In the genomic region with DNA sequence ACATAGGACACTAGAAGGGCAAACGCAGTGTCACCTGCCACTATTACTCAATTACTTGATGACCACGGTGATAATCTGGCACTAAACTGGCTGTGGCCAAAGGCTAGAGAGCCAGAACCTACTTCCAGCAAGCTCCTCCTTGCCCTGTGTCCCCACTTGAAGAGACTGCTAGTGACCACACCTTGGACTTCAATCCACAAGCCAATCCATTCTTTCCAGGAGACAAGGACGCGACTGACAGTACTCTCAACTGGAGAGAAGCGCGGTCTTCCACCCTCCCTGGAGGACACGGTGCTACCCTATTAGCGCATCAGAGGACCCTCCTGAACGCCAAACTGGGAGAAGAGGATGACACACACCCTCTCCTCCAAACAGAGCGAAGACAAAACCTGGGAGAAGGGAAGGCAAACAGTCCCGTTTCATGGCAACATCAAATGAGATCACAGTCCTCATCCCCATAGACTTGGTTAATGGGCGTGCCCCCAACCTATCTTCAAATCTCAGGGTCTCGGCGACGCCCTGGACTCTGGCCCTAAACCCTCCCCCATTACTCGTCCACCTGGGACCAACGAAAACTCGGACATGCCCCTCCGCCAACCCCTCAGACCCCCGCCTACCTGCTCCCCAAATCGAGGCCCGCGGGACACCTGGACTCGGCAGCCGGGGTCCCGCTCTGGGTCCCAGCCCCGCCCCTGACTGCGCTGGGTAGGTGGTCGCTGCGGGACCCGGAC, we compare ENCODE assay signal across 8 cellular contexts. TPM values are rescaled to one million over a fixed set of nuclear protein-coding genes. Genes with fewer than 3 reads are reported as not detected.
DNase-seq lines count a peak whose midpoint lies in the region; ATAC-seq, FAIRE-seq and TF ChIP-seq lines count a peak whose summit lies in the region.

No MANE protein-coding gene starts in this region.

- peak overlapping the region; percentile 98 for H3K27ac ChIP-seq in endothelial cell of umbilical vein (ENCODE audit: insufficient read depth, low read depth, low read length)
- H3K27ac ChIP-seq in muscle layer of duodenum (ENCODE audit: low read length), result peak overlapping the region; percentile 98

- DNase-seq in SHP77 (lab: John Stamatoyannopoulos, UW) (peak; percentile 54 to 67), SHP77 treated with DMSO at 0.1 percent for 48 hours (lab: John Stamatoyannopoulos, UW) (no peak), endothelial cell of umbilical vein (ENCODE audit: low read depth, low spot score) (peak; percentile 23), frontal cortex (ENCODE audit: low spot score in 2 of 2) (no peak)
- no peak for DNase-seq in stimulated activated CD4-positive, alpha-beta T cell treated with anti-CD3 and anti-CD28 coated beads, Interleukin-4, amount 100 ng/mL, for 24 hours

- peak overlapping the region; percentile 96 for H2AFZ ChIP-seq in endothelial cell of umbilical vein (ENCODE audit: low read depth, low read length)

- H3K9me3 ChIP-seq in endothelial cell of umbilical vein (replicated peaks; ENCODE audit: control insufficient read depth, insufficient read depth, low read length) (no peaks in the 10 kb centered on the region), muscle layer of duodenum (ENCODE audit: control insufficient read depth in 1 of 2, low read length in 2 of 2) (no peaks in the 10 kb centered on the region)

- CTCF ChIA-PET in endothelial cell of umbilical vein (lab: Charles Lee), result interaction anchor here (1.0 to 2.5 kb wide), 5 partner anchors 11 to 406 kb away, joined by 3 to 23 read pairs (median 4); no protein-coding TSS in a partner anchor

- dilution Hi-C loops in endothelial cell of umbilical vein (cut with MboI; ENCODE audit: extremely low pct_ligation_motif_present, low sequenced_read_pairs), result no loop called here

- no peaks in the 10 kb centered on the region for H3K9me1 ChIP-seq in endothelial cell of umbilical vein (replicated peaks; ENCODE audit: control insufficient read depth, extremely low read depth, insufficient read depth, low read length)

- TF ChIP-seq CTCF in endothelial cell of umbilical vein (IDR thresholded peaks at IDR 0.05; ENCODE audit: extremely low read depth in 1 of 2, insufficient read depth in 1 of 2, low read depth in 1 of 2, low read length in 2 of 2), result no peak

- BruUV-seq in endothelial cell of umbilical vein (replicated peaks; lab: Mats Ljungman, UMichigan), result TSS peak; percentile 53

- peaks cover 26% of the 10 kb centered on the region for H3K79me2 ChIP-seq in endothelial cell of umbilical vein (ENCODE audit: control insufficient read depth, insufficient read depth, low read length)

- peaks cover 3 to 11% of the 10 kb centered on the region in 2 experiments for H3K36me3 ChIP-seq in endothelial cell of umbilical vein (ENCODE audit: control insufficient read depth in 2 of 2, extremely low read depth in 1 of 2, insufficient read depth in 2 of 2, low read length in 2 of 2)
- peaks cover 0 to 25% of the 10 kb centered on the region in 2 donors for H3K36me3 ChIP-seq in muscle layer of duodenum (ENCODE audit: control insufficient read depth in 1 of 2, insufficient read depth in 2 of 2, low read length in 2 of 2)

- ATAC-seq in HG03196 (IDR thresholded peaks at IDR 0.05; ENCODE audit: unreplicated experiment) (peak; percentile 14), SK-N-SH treated with all-trans-retinoic acid at 6 μM for 48 hours (peak; percentile 53)

- H3K4me2 ChIP-seq in endothelial cell of umbilical vein (ENCODE audit: insufficient read depth, low read length), result peak overlapping the region; percentile 64

- H3K4me3 ChIP-seq in endothelial cell of umbilical vein (replicated peaks in 1 of 3; ENCODE audit: insufficient read depth in 1 of 3, low read depth in 1 of 3, low read length in 3 of 3) (peak overlapping the region; percentile 69 to 91 (median 71)), muscle layer of duodenum (ENCODE audit: low read depth in 1 of 2, low read length in 2 of 2) (peak overlapping the region; percentile 79 to 97)

- H3K27me3 ChIP-seq in endothelial cell of umbilical vein (ENCODE audit: control insufficient read depth in 2 of 2, insufficient read depth in 2 of 2, low read length in 2 of 2), result no peaks in the 10 kb centered on the region
- no peaks in the 10 kb centered on the region for H3K27me3 ChIP-seq in muscle layer of duodenum (ENCODE audit: low read depth, low read length)

- H4K20me1 ChIP-seq in endothelial cell of umbilical vein (replicated peaks; ENCODE audit: control insufficient read depth, extremely low read depth, insufficient read depth, low read length), result no peaks in the 10 kb centered on the region

- no peak for TF ChIP-seq POLR2A in endothelial cell of umbilical vein (IDR thresholded peaks at IDR 0.05; ENCODE audit: low read depth, low read length)

- H3K4me1 ChIP-seq in endothelial cell of umbilical vein (ENCODE audit: control insufficient read depth, extremely low read depth, insufficient read depth, low read length), result peaks cover 10% of the 10 kb centered on the region
- peaks cover 6 to 24% of the 10 kb centered on the region in 2 donors for H3K4me1 ChIP-seq in muscle layer of duodenum (ENCODE audit: control insufficient read depth in 1 of 2, insufficient read depth in 2 of 2, low read length in 2 of 2)

- intact Hi-C loops in endothelial cell of umbilical vein (cut with micrococcal nuclease), result loop anchor here (2.0 to 10.0 kb wide), 4 partner anchors 46 to 232 kb away; no protein-coding TSS in a partner anchor

- peak overlapping the region; percentile 99 for H3K9ac ChIP-seq in endothelial cell of umbilical vein (replicated peaks; ENCODE audit: extremely low read depth, insufficient read depth, low read length)

- POLR2A ChIA-PET in endothelial cell of umbilical vein (lab: Charles Lee), result interaction anchor here (0.7 kb wide), 1 partner anchor 35 kb away, joined by 4 read pairs; no protein-coding TSS in a partner anchor

- FAIRE-seq in endothelial cell of umbilical vein (lab: Jason Lieb, UNC) (peak; percentile 26), frontal cortex (lab: Jason Lieb, UNC) (no peak)

TF ChIP-seq in SK-N-SH treated with all-trans-retinoic acid at 6 μM for 48 hours, 23 proteins besides CTCF, POLR2A, EP300 and RAD21 (continues in another document):
- no peak for TF ChIP-seq ZC3H10 (CRISPR knock-in tag; IDR thresholded peaks at IDR 0.05)
- no peak for TF ChIP-seq TOX (CRISPR knock-in tag; IDR thresholded peaks at IDR 0.05; ENCODE audit: borderline replicate concordance)
- no peak for TF ChIP-seq ZFP3 (CRISPR knock-in tag; IDR thresholded peaks at IDR 0.05)
- TF ChIP-seq PPARA (CRISPR knock-in tag; IDR thresholded peaks at IDR 0.05; ENCODE audit: borderline replicate concordance), result no peak
- TF ChIP-seq ZNF565 (CRISPR knock-in tag; conservative IDR thresholded peaks at IDR 0.05; ENCODE audit: low read depth), result no peak
- TF ChIP-seq ESRRG (CRISPR knock-in tag; IDR thresholded peaks at IDR 0.05), result no peak

TF ChIP-seq in endothelial cell of umbilical vein, 7 proteins besides CTCF, POLR2A, EP300 and RAD21:
- TF ChIP-seq, protein P1, sequence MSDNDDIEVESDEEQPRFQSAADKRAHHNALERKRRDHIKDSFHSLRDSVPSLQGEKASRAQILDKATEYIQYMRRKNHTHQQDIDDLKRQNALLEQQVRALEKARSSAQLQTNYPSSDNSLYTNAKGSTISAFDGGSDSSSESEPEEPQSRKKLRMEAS (IDR thresholded peaks at IDR 0.05; ENCODE audit: insufficient read depth, insufficient read length), result no peak
- TF ChIP-seq GATA2 (IDR thresholded peaks at IDR 0.05; ENCODE audit: insufficient read depth, insufficient read length, low read depth, low read length) (no peak), MYC (IDR thresholded peaks at IDR 0.05; ENCODE audit: low read depth, low read length) (no peak), FOS (IDR thresholded peaks at IDR 0.05; ENCODE audit: borderline replicate concordance, insufficient read depth, low read length) (no peak), EZH2 (IDR thresholded peaks at IDR 0.05; ENCODE audit: borderline replicate concordance, low read depth, low read length, severe bottlenecking) (no peak), POLR2AphosphoS5 (IDR thresholded peaks at IDR 0.05; ENCODE audit: insufficient read depth, low read depth, low read length) (no peak), JUN (IDR thresholded peaks at IDR 0.05; ENCODE audit: borderline replicate concordance, insufficient read depth, insufficient read length, low read depth) (no peak)

RNA-seq across cellular contexts. Expression of a gene that starts 0.5 kb away (rescaled TPM):
- total RNA-seq in endothelial cell of umbilical vein (56.9 and 68.9 TPM in 2 replicates), frontal cortex (31.4 TPM)
- polyA plus RNA-seq in endothelial cell of umbilical vein, result 37.2 and 38.8 TPM in 2 replicates
- polyA plus RNA-seq in endothelial cell of umbilical vein (2011; cell fraction: cytosol; rRNA removed), result 13.6 and 18.5 TPM in 2 replicates
- 82.1 and 107 TPM in 2 replicates for polyA plus RNA-seq in endothelial cell of umbilical vein (2011; cell fraction: nucleus; rRNA removed)
- polyA plus RNA-seq in endothelial cell of umbilical vein (2012), result 20.9 and 30.4 TPM in 2 replicates
- 77.0 and 92.0 TPM in 2 replicates for polyA minus RNA-seq in endothelial cell of umbilical vein
- polyA minus RNA-seq in endothelial cell of umbilical vein (2011; cell fraction: cytosol; rRNA and poly(A)+ RNA removed), result 11.9 TPM
- 45.7 and 58.4 TPM in 2 replicates for polyA minus RNA-seq in endothelial cell of umbilical vein (2011; cell fraction: nucleus; rRNA and poly(A)+ RNA removed)

RNA-seq across cellular contexts. Expression of a gene that starts 30.3 kb away (rescaled TPM):
- total RNA-seq in endothelial cell of umbilical vein, result 2.7 and 4.4 TPM in 2 replicates
- polyA plus RNA-seq in endothelial cell of umbilical vein, result 2.9 and 3.5 TPM in 2 replicates
- polyA plus RNA-seq in endothelial cell of umbilical vein (2011; cell fraction: cytosol; rRNA removed), result 2.2 and 2.6 TPM in 2 replicates
- polyA plus RNA-seq in endothelial cell of umbilical vein (2011; cell fraction: nucleus; rRNA removed), result 2.4 and 2.9 TPM in 2 replicates
- 2.7 and 3.6 TPM in 2 replicates for polyA plus RNA-seq in endothelial cell of umbilical vein (2012)
- polyA minus RNA-seq in endothelial cell of umbilical vein, result 2.4 and 3.9 TPM in 2 replicates
- 2.8 TPM for polyA minus RNA-seq in endothelial cell of umbilical vein (2011; cell fraction: cytosol; rRNA and poly(A)+ RNA removed)
- 0.91 and 0.96 TPM in 2 replicates for polyA minus RNA-seq in endothelial cell of umbilical vein (2011; cell fraction: nucleus; rRNA and poly(A)+ RNA removed)
- total RNA-seq in frontal cortex, result 8.6 TPM

RNA-seq across cellular contexts. Expression of a gene that starts 44.6 kb away (rescaled TPM):
- total RNA-seq in endothelial cell of umbilical vein (68.4 and 80.9 TPM in 2 replicates), frontal cortex (119 TPM)
- polyA plus RNA-seq in endothelial cell of umbilical vein, result 50.5 and 54.8 TPM in 2 replicates
- 75.1 and 82.8 TPM in 2 replicates for polyA plus RNA-seq in endothelial cell of umbilical vein (2011; cell fraction: cytosol; rRNA removed)
- polyA plus RNA-seq in endothelial cell of umbilical vein (2011; cell fraction: nucleus; rRNA removed), result 60.1 and 85.1 TPM in 2 replicates
- polyA plus RNA-seq in endothelial cell of umbilical vein (2012), result 67.0 and 98.8 TPM in 2 replicates
- 65.5 and 68.5 TPM in 2 replicates for polyA minus RNA-seq in endothelial cell of umbilical vein
- polyA minus RNA-seq in endothelial cell of umbilical vein (2011; cell fraction: cytosol; rRNA and poly(A)+ RNA removed), result 61.1 TPM
- 43.3 and 56.2 TPM in 2 replicates for polyA minus RNA-seq in endothelial cell of umbilical vein (2011; cell fraction: nucleus; rRNA and poly(A)+ RNA removed)

Comparison
In these comparisons a context has a peak if more than half of its experiments do, and no peak if none do; other contexts are left out.
1. DNase-seq: peak in SHP77 (2 of 2) and endothelial cell of umbilical vein (single experiment); none in SHP77 treated with DMSO at 0.1 percent for 48 hours (single experiment), frontal cortex (0 of 2) and stimulated activated CD4-positive, alpha-beta T cell treated with anti-CD3 and anti-CD28 coated beads, Interleukin-4, amount 100 ng/mL, for 24 hours (single experiment).